Comparison of ENCODE assay signal across 1 cellular context in genomic region chr18:8703781-8704301, GRCh38.
TF ChIP-seq lines count a peak whose summit lies in the region.

No MANE protein-coding gene starts in this region.

TF ChIP-seq in SK-N-SH, 30 proteins besides CTCF, POLR2A, EP300 and RAD21 (continued from another document):
- TF ChIP-seq USF2 (IDR thresholded peaks at IDR 0.05; ENCODE audit: borderline replicate concordance, low read depth, low read length) (no peak), TAF1 (IDR thresholded peaks at IDR 0.05; ENCODE audit: borderline replicate concordance, low read depth, low read length) (no peak), JUND (IDR thresholded peaks at IDR 0.05) (no peak), FOSL2 (IDR thresholded peaks at IDR 0.05; ENCODE audit: borderline replicate concordance, low read depth) (no peak)
